8 cellular contexts compared by ENCODE assay signal in genomic region chr3:197792019-197792647, GRCh38. TPM values are rescaled to one million over a fixed set of nuclear protein-coding genes. Genes with fewer than 3 reads are reported as not detected.
DNase-seq lines count a peak whose midpoint lies in the region; ATAC-seq and TF ChIP-seq lines count a peak whose summit lies in the region.

No MANE protein-coding gene starts in this region.

- CTCF ChIA-PET in activated CD8-positive, alpha-beta T cell treated with anti-CD3 and anti-CD28 coated beads, Interleukin-2, amount 10 ng/mL, durations not matched to agents 7 days and 5 days (lab: Charles Lee), result interaction anchor here (0.7 to 3.0 kb wide), 4 partner anchors 9 to 114 kb away, joined by 3 to 11 read pairs (median 5); partner anchors contain the start of gene FYTTD1

- H3K36me3 Mint-ChIP-seq in activated CD8-positive, alpha-beta T cell treated with anti-CD3 and anti-CD28 coated beads, Interleukin-2, amount 10 ng/mL, durations not matched to agents 7 days and 5 days (ENCODE audit: low read depth), result peaks cover 13% of the 10 kb centered on the region

- peak; percentile 14 for ATAC-seq in activated CD8-positive, alpha-beta T cell treated with anti-CD3 and anti-CD28 coated beads, Interleukin-2, amount 10 ng/mL, durations not matched to agents 7 days and 5 days
- ATAC-seq in GM18505 (IDR thresholded peaks at IDR 0.05; ENCODE audit: unreplicated experiment), result no peak

- H3K27me3 Mint-ChIP-seq in activated CD8-positive, alpha-beta T cell treated with anti-CD3 and anti-CD28 coated beads, Interleukin-2, amount 10 ng/mL, durations not matched to agents 7 days and 5 days (ENCODE audit: low read depth), result no peaks in the 10 kb centered on the region

- TF ChIP-seq CTCF in fibroblast of the aortic adventitia (IDR thresholded peaks at IDR 0.05; ENCODE audit: insufficient read depth, low read length) (no peak), retinal pigment epithelial cell (conservative IDR thresholded peaks at IDR 0.05; ENCODE audit: low read depth, low read length) (no peak)

- no peak for TF ChIP-seq POLR2A in GM18505 (IDR thresholded peaks at IDR 0.05; ENCODE audit: borderline replicate concordance, extremely low read depth, insufficient read depth, insufficient read length)

- DNase-seq in CD1c-positive myeloid dendritic cell (ENCODE audit: extremely low spot score) (peak; percentile 8), HT1080 (ENCODE audit: low read depth) (peak; percentile 32), fibroblast of the aortic adventitia (ENCODE audit: low read depth) (peak; percentile 35), retinal pigment epithelial cell (ENCODE audit: low read depth) (no peak), iPS-NIHi7 (ENCODE audit: extremely low spot score) (no peak), HK-2 (ENCODE audit: unreplicated experiment) (no peak)
- DNase-seq in activated CD8-positive, alpha-beta T cell treated with anti-CD3 and anti-CD28 coated beads, Interleukin-2, amount 10 ng/mL, durations not matched to agents 7 days and 5 days, result peak; percentile 57

- H3K9me3 Mint-ChIP-seq in activated CD8-positive, alpha-beta T cell treated with anti-CD3 and anti-CD28 coated beads, Interleukin-2, amount 10 ng/mL, durations not matched to agents 7 days and 5 days (ENCODE audit: insufficient read depth), result no peaks in the 10 kb centered on the region

- H3K27ac Mint-ChIP-seq in activated CD8-positive, alpha-beta T cell treated with anti-CD3 and anti-CD28 coated beads, Interleukin-2, amount 10 ng/mL, durations not matched to agents 7 days and 5 days, result peak overlapping the region; percentile 94

- peaks cover 46% of the 10 kb centered on the region for H3K4me1 Mint-ChIP-seq in activated CD8-positive, alpha-beta T cell treated with anti-CD3 and anti-CD28 coated beads, Interleukin-2, amount 10 ng/mL, durations not matched to agents 7 days and 5 days (ENCODE audit: low read depth)

- peak overlapping the region; percentile 87 for H3K4me3 Mint-ChIP-seq in activated CD8-positive, alpha-beta T cell treated with anti-CD3 and anti-CD28 coated beads, Interleukin-2, amount 10 ng/mL, durations not matched to agents 7 days and 5 days

- POLR2A ChIA-PET in activated CD8-positive, alpha-beta T cell treated with anti-CD3 and anti-CD28 coated beads, Interleukin-2, amount 10 ng/mL, durations not matched to agents 7 days and 5 days (lab: Charles Lee), result interaction anchor here (0.6 to 3.1 kb wide), 11 partner anchors 9 to 79 kb away, joined by 3 to 24 read pairs (median 7); partner anchors contain the start of genes FYTTD1 and RUBCN

- H3K4me3 ChIP-seq in fibroblast of the aortic adventitia (ENCODE audit: low read depth, low read length), result peak overlapping the region; percentile 84
- peak overlapping the region; percentile 84 for H3K4me3 ChIP-seq in retinal pigment epithelial cell (ENCODE audit: low read length)

RNA-seq across cellular contexts. Expression of gene LRCH3, which starts 1.1 kb away (rescaled TPM):
- 48.6 and 63.4 TPM in 2 replicates for total RNA-seq in HT1080 (2014; rRNA removed; shearing (Covaris generic))
- polyA plus RNA-seq in HT1080 (2015; cell fraction: cytosol; rRNA removed), result 33.6 and 35.1 TPM in 2 replicates
- polyA plus RNA-seq in HT1080 (2015; cell fraction: nucleus; rRNA removed), result 83.0 and 85.6 TPM in 2 replicates
- 10 to 100 TPM; 50.7 to 60.4 TPM for total RNA-seq in activated CD8-positive, alpha-beta T cell treated with anti-CD3 and anti-CD28 coated beads, Interleukin-2, amount 10 ng/mL, durations not matched to agents 7 days and 5 days
- 47.3 and 91.1 TPM in 2 replicates for total RNA-seq in fibroblast of the aortic adventitia (ENCODE audit: low replicate concordance)

RNA-seq across cellular contexts. Expression of gene FYTTD1, which starts 42.5 kb away (rescaled TPM):
- total RNA-seq in HT1080 (2014; rRNA removed; shearing (Covaris generic)), result 95.5 and 127 TPM in 2 replicates
- polyA plus RNA-seq in HT1080 (2015; cell fraction: cytosol; rRNA removed), result 43.0 and 63.2 TPM in 2 replicates
- polyA plus RNA-seq in HT1080 (2015; cell fraction: nucleus; rRNA removed), result 35.9 and 37.6 TPM in 2 replicates
- 10 to 100 TPM; 38.4 to 41.8 TPM for total RNA-seq in activated CD8-positive, alpha-beta T cell treated with anti-CD3 and anti-CD28 coated beads, Interleukin-2, amount 10 ng/mL, durations not matched to agents 7 days and 5 days
- 30.4 and 40.2 TPM in 2 replicates for total RNA-seq in fibroblast of the aortic adventitia (ENCODE audit: low replicate concordance)

RNA-seq across cellular contexts. Expression of gene RUBCN, which starts 55.4 kb away (rescaled TPM):
- 21.0 and 42.9 TPM in 2 replicates for total RNA-seq in HT1080 (2014; rRNA removed; shearing (Covaris generic))
- polyA plus RNA-seq in HT1080 (2015; cell fraction: cytosol; rRNA removed), result 24.1 and 28.4 TPM in 2 replicates
- polyA plus RNA-seq in HT1080 (2015; cell fraction: nucleus; rRNA removed), result 37.9 and 44.7 TPM in 2 replicates
- total RNA-seq in activated CD8-positive, alpha-beta T cell treated with anti-CD3 and anti-CD28 coated beads, Interleukin-2, amount 10 ng/mL, durations not matched to agents 7 days and 5 days, result 10 to 100 TPM; 48.4 to 50.2 TPM
- total RNA-seq in fibroblast of the aortic adventitia (ENCODE audit: low replicate concordance), result 17.2 and 22.3 TPM in 2 replicates

Comparison
In these comparisons a context has a peak if more than half of its experiments do, and no peak if none do; other contexts are left out.
1. DNase-seq: peak in CD1c-positive myeloid dendritic cell (single experiment), HT1080 (single experiment), activated CD8-positive, alpha-beta T cell treated with anti-CD3 and anti-CD28 coated beads, Interleukin-2, amount 10 ng/mL, durations not matched to agents 7 days and 5 days (single experiment) and fibroblast of the aortic adventitia (single experiment); none in retinal pigment epithelial cell (single experiment), iPS-NIHi7 (single experiment) and HK-2 (single experiment).